ENCODE assay signal across 11 cellular contexts in the genomic region with DNA sequence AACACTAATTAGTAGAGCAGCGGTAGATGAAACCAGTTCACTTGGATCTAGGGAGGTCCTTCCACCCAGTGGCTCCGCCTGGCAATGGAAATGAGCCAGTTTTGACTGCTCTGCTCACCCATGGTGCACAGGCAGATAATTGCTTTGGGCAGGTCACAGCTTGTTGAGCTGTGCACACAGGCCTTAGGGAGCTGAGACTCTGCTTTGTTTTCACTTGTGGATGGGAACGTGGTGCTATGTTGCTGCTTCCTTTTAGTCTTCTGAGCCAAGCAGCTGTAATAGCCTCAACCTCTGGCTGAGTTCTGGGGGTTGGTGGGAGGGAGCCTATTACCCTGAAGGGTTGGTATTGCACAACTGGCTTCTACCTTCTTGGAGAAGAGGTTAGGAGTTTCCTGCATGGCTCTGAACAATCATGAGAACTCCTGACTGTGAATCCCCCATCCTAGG.
DNase-seq lines count a peak whose midpoint lies in the region; ATAC-seq, FAIRE-seq and TF ChIP-seq lines count a peak whose summit lies in the region.
"Had no signal": no experiment of that assay in that cellular context is flagged by ENCODE, and none has a peak within 500 bp of the region (broad histone marks: within the 10 kb centered on the region; RNA-seq: fewer than 3 reads in every experiment).

No MANE protein-coding gene starts in this region.

- H3K9ac ChIP-seq in keratinocyte (ENCODE audit: control insufficient read depth, extremely low read depth, insufficient read depth, low read length): no peak overlapping the region

- no peaks in the 10 kb centered on the region for H3K27me3 Mint-ChIP-seq in WTC11 (ENCODE audit: low read depth)
- H3K27me3 Mint-ChIP-seq in activated CD4-positive, alpha-beta T cell treated with anti-CD3 and anti-CD28 coated beads, Interleukin-2, amount 10 ng/mL, durations not matched to agents 7 days and 5 days: no peaks in the 10 kb centered on the region
- H3K27me3 Mint-ChIP-seq: activated naive CD4-positive, alpha-beta T cell treated with anti-CD3 and anti-CD28 coated beads, Interleukin-2, amount 10 ng/mL, durations not matched to agents 7 days and 5 days; effector memory CD8-positive, alpha-beta T cell had no signal

- H3K79me2 ChIP-seq in keratinocyte (ENCODE audit: control insufficient read depth, insufficient read depth, low read length): no peaks in the 10 kb centered on the region

- dilution Hi-C loops in keratinocyte (cut with MboI; ENCODE audit: extremely low pct_ligation_motif_present, low sequenced_read_pairs): no loop called here

- H3K4me1 ChIP-seq in keratinocyte (ENCODE audit: control insufficient read depth, extremely low read depth, insufficient read depth, low read length): peaks cover 40% of the 10 kb centered on the region

- H3K4me3 ChIP-seq in keratinocyte (ENCODE audit: control insufficient read depth in 2 of 3, extremely low read depth in 1 of 3, insufficient read depth in 2 of 3, low read depth in 1 of 3, low read length in 3 of 3): peak overlapping the region in 2 of 3 experiments; percentile 9 to 15

- H3K27me3 ChIP-seq in keratinocyte (ENCODE audit: control insufficient read depth, extremely low read depth, insufficient read depth, low read length): no peaks in the 10 kb centered on the region

- H3K27ac Mint-ChIP-seq in WTC11: no peak overlapping the region
- no peak overlapping the region for H3K27ac Mint-ChIP-seq in activated CD4-positive, alpha-beta T cell treated with anti-CD3 and anti-CD28 coated beads, Interleukin-2, amount 10 ng/mL, durations not matched to agents 7 days and 5 days
- H3K27ac Mint-ChIP-seq: activated naive CD4-positive, alpha-beta T cell treated with anti-CD3 and anti-CD28 coated beads, Interleukin-2, amount 10 ng/mL, durations not matched to agents 7 days and 5 days; effector memory CD8-positive, alpha-beta T cell had no signal

- H4K20me1 ChIP-seq in keratinocyte (ENCODE audit: control insufficient read depth, extremely low read depth, insufficient read depth, low read length): no peaks in the 10 kb centered on the region

- no peak overlapping the region for H3K4me3 Mint-ChIP-seq in WTC11
- no peak overlapping the region for H3K4me3 Mint-ChIP-seq in activated CD4-positive, alpha-beta T cell treated with anti-CD3 and anti-CD28 coated beads, Interleukin-2, amount 10 ng/mL, durations not matched to agents 7 days and 5 days
- H3K4me3 Mint-ChIP-seq: activated naive CD4-positive, alpha-beta T cell treated with anti-CD3 and anti-CD28 coated beads, Interleukin-2, amount 10 ng/mL, durations not matched to agents 7 days and 5 days; effector memory CD8-positive, alpha-beta T cell had no signal

- FAIRE-seq in keratinocyte (lab: Jason Lieb, UNC): peak; percentile 99

- H3K4me1 Mint-ChIP-seq in WTC11: peaks cover 37% of the 10 kb centered on the region
- no peaks in the 10 kb centered on the region for H3K4me1 Mint-ChIP-seq in activated CD4-positive, alpha-beta T cell treated with anti-CD3 and anti-CD28 coated beads, Interleukin-2, amount 10 ng/mL, durations not matched to agents 7 days and 5 days
- H3K4me1 Mint-ChIP-seq: activated naive CD4-positive, alpha-beta T cell treated with anti-CD3 and anti-CD28 coated beads, Interleukin-2, amount 10 ng/mL, durations not matched to agents 7 days and 5 days had no signal

- ATAC-seq in WTC11: peak; percentile 48
- no peak for ATAC-seq in GM18907 (IDR thresholded peaks at IDR 0.05; ENCODE audit: unreplicated experiment)
- ATAC-seq in GM18502 (IDR thresholded peaks at IDR 0.05; ENCODE audit: poor library complexity, unreplicated experiment): no peak
- ATAC-seq: effector memory CD8-positive, alpha-beta T cell had no signal

- H3K9me3 ChIP-seq in keratinocyte (ENCODE audit: control insufficient read depth, low read depth, low read length): peaks cover 2% of the 10 kb centered on the region

- CTCF ChIA-PET in WTC11 (lab: Charles Lee): interaction anchor here (0.7 kb wide), 1 partner anchor 9 kb away, joined by 3 read pairs; no protein-coding TSS in a partner anchor
- CTCF ChIA-PET in activated CD4-positive, alpha-beta T cell treated with anti-CD3 and anti-CD28 coated beads, Interleukin-2, amount 10 ng/mL, durations not matched to agents 7 days and 5 days (lab: Charles Lee): interaction anchor here (1.3 kb wide), 1 partner anchor 14 kb away, joined by 3 read pairs; no protein-coding TSS in a partner anchor

- POLR2A ChIA-PET in WTC11 (lab: Charles Lee): interaction anchor here (0.8 kb wide), 1 partner anchor 25 kb away, joined by 3 read pairs; no protein-coding TSS in a partner anchor
- POLR2A ChIA-PET in activated CD4-positive, alpha-beta T cell treated with anti-CD3 and anti-CD28 coated beads, Interleukin-2, amount 10 ng/mL, durations not matched to agents 7 days and 5 days (lab: Charles Lee): no interaction called here

- DNase-seq in DMS153 (lab: John Stamatoyannopoulos, UW): peak; percentile 98
- DNase-seq in NCI-H2029 treated with DMSO at 0.1 percent for 48 hours (lab: John Stamatoyannopoulos, UW): peak; percentile 91
- no peak for DNase-seq in WTC11 (ENCODE audit: low spot score)
- peak; percentile 97 for DNase-seq in keratinocyte (ENCODE audit: low read depth, low spot score)
- DNase-seq in activated CD4-positive, CD25-positive, alpha-beta regulatory T cell treated with anti-CD3 and anti-CD28 coated beads, Interleukin-2, amount 50 U/mL, for 72 hours: no peak
- DNase-seq in activated CD4-positive, alpha-beta T cell treated with anti-CD3 and anti-CD28 coated beads, Interleukin-2, amount 10 ng/mL, durations not matched to agents 7 days and 5 days: no peak
- DNase-seq: activated CD4-positive, alpha-beta T cell treated with anti-CD3 and anti-CD28 coated beads for 1 hour; activated naive CD4-positive, alpha-beta T cell treated with anti-CD3 and anti-CD28 coated beads, Interleukin-2, amount 10 ng/mL, durations not matched to agents 7 days and 5 days; effector memory CD8-positive, alpha-beta T cell had no signal

- H2AFZ ChIP-seq in keratinocyte (ENCODE audit: control insufficient read depth, low read length): peak overlapping the region; percentile 64

- H3K36me3 ChIP-seq in keratinocyte (ENCODE audit: control insufficient read depth in 2 of 2, extremely low read depth in 1 of 2, insufficient read depth in 2 of 2, low read length in 2 of 2): no peaks in the 10 kb centered on the region

- TF ChIP-seq CTCF in WTC11 (IDR thresholded peaks at IDR 0.05) (no peak), keratinocyte (optimal IDR thresholded peaks at IDR 0.05 in 1 of 3, IDR thresholded peaks at IDR 0.05 in 1 of 3, conservative IDR thresholded peaks at IDR 0.05 in 1 of 3; ENCODE audit: extremely low read depth in 1 of 3, insufficient read depth in 2 of 3, low read length in 3 of 3) (no peak)

- H3K27ac ChIP-seq in keratinocyte (ENCODE audit: control insufficient read depth, insufficient read depth, low read length): peak overlapping the region; percentile 74

- peaks cover 18% of the 10 kb centered on the region for H3K36me3 Mint-ChIP-seq in WTC11
- no peaks in the 10 kb centered on the region for H3K36me3 Mint-ChIP-seq in activated CD4-positive, alpha-beta T cell treated with anti-CD3 and anti-CD28 coated beads, Interleukin-2, amount 10 ng/mL, durations not matched to agents 7 days and 5 days (ENCODE audit: low read depth)
- H3K36me3 Mint-ChIP-seq: activated naive CD4-positive, alpha-beta T cell treated with anti-CD3 and anti-CD28 coated beads, Interleukin-2, amount 10 ng/mL, durations not matched to agents 7 days and 5 days had no signal

- no peaks in the 10 kb centered on the region for H3K9me1 ChIP-seq in keratinocyte (ENCODE audit: control insufficient read depth, extremely low read depth, insufficient read depth, low read length)

- peak overlapping the region; percentile 66 for H3K4me2 ChIP-seq in keratinocyte (ENCODE audit: control insufficient read depth, extremely low read depth, insufficient read depth, low read depth, low read length)

- H3K9me3 Mint-ChIP-seq in WTC11: peaks cover 22% of the 10 kb centered on the region
- peaks cover 7% of the 10 kb centered on the region for H3K9me3 Mint-ChIP-seq in activated CD4-positive, alpha-beta T cell treated with anti-CD3 and anti-CD28 coated beads, Interleukin-2, amount 10 ng/mL, durations not matched to agents 7 days and 5 days

TF ChIP-seq in WTC11, 78 proteins besides CTCF, POLR2A, EP300 and RAD21 (continues in another document):
- TF ChIP-seq HMGA2 (CRISPR knock-in tag; IDR thresholded peaks at IDR 0.05): no peak
- no peak for TF ChIP-seq CREM (CRISPR knock-in tag; IDR thresholded peaks at IDR 0.05)
- TF ChIP-seq GTF2I (CRISPR knock-in tag; conservative IDR thresholded peaks at IDR 0.05): no peak
- no peak for TF ChIP-seq TEAD1 (CRISPR knock-in tag; IDR thresholded peaks at IDR 0.05)
- no peak for TF ChIP-seq SP1 (CRISPR knock-in tag; conservative IDR thresholded peaks at IDR 0.05)
- no peak for TF ChIP-seq E2F5 (CRISPR knock-in tag; IDR thresholded peaks at IDR 0.05)

Comparison
In these comparisons a context has a peak if more than half of its experiments do, and no peak if none do; other contexts are left out.
1. DNase-seq: peak in DMS153 (single experiment), NCI-H2029 treated with DMSO at 0.1 percent for 48 hours (single experiment) and keratinocyte (single experiment); none in WTC11 (single experiment), activated CD4-positive, CD25-positive, alpha-beta regulatory T cell treated with anti-CD3 and anti-CD28 coated beads, Interleukin-2, amount 50 U/mL, for 72 hours (single experiment) and activated CD4-positive, alpha-beta T cell treated with anti-CD3 and anti-CD28 coated beads, Interleukin-2, amount 10 ng/mL, durations not matched to agents 7 days and 5 days (single experiment).